14 cellular contexts compared by ENCODE assay signal in genomic region chr14:72781476-72782181, GRCh38.
DNase-seq lines count a peak whose midpoint lies in the region; ATAC-seq and TF ChIP-seq lines count a peak whose summit lies in the region.
"Had no signal": no experiment of that assay in that cellular context is flagged by ENCODE, and none has a peak within 500 bp of the region (broad histone marks: within the 10 kb centered on the region; RNA-seq: fewer than 3 reads in every experiment).

No MANE protein-coding gene starts in this region.

- ATAC-seq in GM18520 (IDR thresholded peaks at IDR 0.05; ENCODE audit: unreplicated experiment): no peak
- ATAC-seq: mucosa of descending colon had no signal

- no peak for TF ChIP-seq CTCF in AG04450 (IDR thresholded peaks at IDR 0.05; ENCODE audit: low read depth, low read length)
- no peak for TF ChIP-seq CTCF in colonic mucosa (IDR thresholded peaks at IDR 0.05)
- TF ChIP-seq CTCF in mesothelial cell of epicardium (IDR thresholded peaks at IDR 0.05; ENCODE audit: unreplicated experiment): no peak

- H3K4me3 Mint-ChIP-seq in mesothelial cell of epicardium: no peak overlapping the region
- H3K4me3 Mint-ChIP-seq: CD4-positive, CD25-positive, alpha-beta regulatory T cell had no signal

- peak overlapping the region; percentile 82 for H3K27ac ChIP-seq in AG04450 (ENCODE audit: low read depth, low read length)
- H3K27ac ChIP-seq in colonic mucosa: no peak overlapping the region
- H3K27ac ChIP-seq: KMS-11 had no signal

- peaks cover 31% of the 10 kb centered on the region for H3K4me1 Mint-ChIP-seq in mesothelial cell of epicardium

- H3K9me3 Mint-ChIP-seq in mesothelial cell of epicardium: peaks cover 6% of the 10 kb centered on the region

- no peaks in the 10 kb centered on the region for H3K4me1 ChIP-seq in colonic mucosa

- no peaks in the 10 kb centered on the region for H3K36me3 ChIP-seq in colonic mucosa

- no peaks in the 10 kb centered on the region for H3K27me3 Mint-ChIP-seq in mesothelial cell of epicardium (ENCODE audit: low read depth)
- H3K27me3 Mint-ChIP-seq: CD4-positive, CD25-positive, alpha-beta regulatory T cell had no signal

- no peak overlapping the region for H3K9ac ChIP-seq in colonic mucosa (ENCODE audit: low read depth in 2 of 2, low read length in 2 of 2)
- H3K9ac ChIP-seq: KMS-11 had no signal

- H3K27me3 ChIP-seq in AG04450 (ENCODE audit: control insufficient read depth, insufficient read depth, low read length) (no peaks in the 10 kb centered on the region), colonic mucosa (no peaks in the 10 kb centered on the region)

- H3K27ac Mint-ChIP-seq in mesothelial cell of epicardium: peak overlapping the region; percentile 92
- H3K27ac Mint-ChIP-seq: CD4-positive, CD25-positive, alpha-beta regulatory T cell had no signal

- DNase-seq in AG04450 (ENCODE audit: low read depth, low spot score): no peak
- DNase-seq in HT1080 (ENCODE audit: low read depth): peak; percentile 82
- DNase-seq in colonic mucosa: peak; percentile 3
- DNase-seq in mesothelial cell of epicardium (ENCODE audit: low spot score in 2 of 2, unreplicated experiment in 2 of 2): no peak
- DNase-seq in NCI-H1105 treated with DMSO at 0.1 percent for 48 hours (lab: John Stamatoyannopoulos, UW): no peak
- DNase-seq in NCI-H187 treated with DMSO at 0.1 percent for 48 hours (lab: John Stamatoyannopoulos, UW): no peak
- no peak for DNase-seq in GOT3 (lab: John Stamatoyannopoulos, UW)
- DNase-seq: activated CD8-positive, alpha-beta memory T cell treated with anti-CD3 and anti-CD28 coated beads for 24 hours; CD4-positive, CD25-positive, alpha-beta regulatory T cell; mucosa of descending colon; NCI-H524; stimulated activated naive CD4-positive, alpha-beta T cell treated with Interleukin-2 at 50 U/mL for 16 hours had no signal

- no peak overlapping the region for H3K4me3 ChIP-seq in AG04450 (ENCODE audit: low read depth, low read length)
- no peak overlapping the region for H3K4me3 ChIP-seq in colonic mucosa
- H3K4me3 ChIP-seq: mucosa of descending colon had no signal

- CTCF ChIA-PET in AG04450 (lab: Charles Lee): interaction anchor here (1.0 to 1.2 kb wide), 2 partner anchors 264 to 268 kb away, joined by 3 to 5 read pairs; no protein-coding TSS in a partner anchor

- H3K9me3 ChIP-seq in AG04450 (ENCODE audit: control insufficient read depth, insufficient read depth, low read length) (peaks cover 8% of the 10 kb centered on the region; the same call in 1 of the 2 replicates), colonic mucosa (no peaks in the 10 kb centered on the region)
- H3K9me3 ChIP-seq: mucosa of descending colon had no signal

- POLR2A ChIA-PET in AG04450 (lab: Yijun Ruan, JAX): interaction anchor here (0.5 to 2.0 kb wide), 5 partner anchors 21 to 139 kb away, joined by 3 to 6 read pairs (median 3); no protein-coding TSS in a partner anchor

- no peaks in the 10 kb centered on the region for H3K36me3 Mint-ChIP-seq in mesothelial cell of epicardium
- H3K36me3 Mint-ChIP-seq: CD4-positive, CD25-positive, alpha-beta regulatory T cell had no signal

- intact Hi-C loops in colonic mucosa (cut with DNase I): no loop called here

Comparison
In these comparisons a context has a peak if more than half of its experiments do, and no peak if none do; other contexts are left out.
1. DNase-seq: peak in HT1080 (single experiment) and colonic mucosa (single experiment); none in AG04450 (single experiment), mesothelial cell of epicardium (0 of 2), NCI-H1105 treated with DMSO at 0.1 percent for 48 hours (single experiment), NCI-H187 treated with DMSO at 0.1 percent for 48 hours (single experiment) and GOT3 (single experiment).